Comparison of ENCODE assay signal across 15 cellular contexts in genomic region chr11:70885721-70886305, GRCh38.
DNase-seq lines count a peak whose midpoint lies in the region; ATAC-seq and TF ChIP-seq lines count a peak whose summit lies in the region.
"Had no signal": no experiment of that assay in that cellular context is flagged by ENCODE, and none has a peak within 500 bp of the region (broad histone marks: within the 10 kb centered on the region; RNA-seq: fewer than 3 reads in every experiment).

No MANE protein-coding gene starts in this region.

- H4K20me1 ChIP-seq in Karpas-422 (ENCODE audit: insufficient read depth, low read depth, low read length) = no peaks in the 10 kb centered on the region

- H3K4me3 Mint-ChIP-seq in progenitor cell of endocrine pancreas (ENCODE audit: low read depth) = no peak overlapping the region
- H3K4me3 Mint-ChIP-seq: CD4-positive, alpha-beta memory T cell had no signal

- H2AFZ ChIP-seq in Karpas-422 (ENCODE audit: low read length) = no peak overlapping the region

- no peak for TF ChIP-seq CTCF in brain microvascular endothelial cell (IDR thresholded peaks at IDR 0.05; ENCODE audit: low read depth, low read length, missing control alignments)
- TF ChIP-seq CTCF in progenitor cell of endocrine pancreas (IDR thresholded peaks at IDR 0.05; ENCODE audit: unreplicated experiment) = no peak

- no peak for ATAC-seq in GM18519 (IDR thresholded peaks at IDR 0.05; ENCODE audit: low FRiP score, unreplicated experiment)
- ATAC-seq in HG03520 (IDR thresholded peaks at IDR 0.05; ENCODE audit: unreplicated experiment) = no peak
- ATAC-seq: SK-N-SH treated with all-trans-retinoic acid at 6 μM for 48 hours had no signal

- no peaks in the 10 kb centered on the region for H3K9me2 ChIP-seq in Karpas-422 (replicated peaks; ENCODE audit: insufficient read depth, low read length)

- no peaks in the 10 kb centered on the region for H3K9me3 Mint-ChIP-seq in progenitor cell of endocrine pancreas (ENCODE audit: low read depth)

- H3K36me3 Mint-ChIP-seq in progenitor cell of endocrine pancreas (ENCODE audit: insufficient read depth) = peaks cover 14% of the 10 kb centered on the region
- H3K36me3 Mint-ChIP-seq: CD4-positive, alpha-beta memory T cell had no signal

- H3K4me3 ChIP-seq in brain microvascular endothelial cell (ENCODE audit: low read depth, low read length) (no peak overlapping the region), Karpas-422 (ENCODE audit: low read length) (no peak overlapping the region)
- H3K4me3 ChIP-seq: skin epidermis had no signal

- peaks cover 4% of the 10 kb centered on the region for H3K4me1 Mint-ChIP-seq in progenitor cell of endocrine pancreas (ENCODE audit: low read depth)
- H3K4me1 Mint-ChIP-seq: CD4-positive, alpha-beta memory T cell had no signal

- in situ Hi-C loops in brain microvascular endothelial cell (cut with HindIII; ENCODE audit: low pct_ligation_motif_present, low sequenced_read_pairs) = no loop called here

- H3K9me3 ChIP-seq in Karpas-422 (ENCODE audit: low read length) = no peaks in the 10 kb centered on the region
- H3K9me3 ChIP-seq: neutrophil had no signal

- no peaks in the 10 kb centered on the region for H3K27me3 Mint-ChIP-seq in progenitor cell of endocrine pancreas

- H3K9ac ChIP-seq in Karpas-422 (ENCODE audit: low read length) = no peak overlapping the region

- no peaks in the 10 kb centered on the region for H3K4me1 ChIP-seq in Karpas-422 (ENCODE audit: low read length)

- H3K4me2 ChIP-seq in Karpas-422 (ENCODE audit: low read depth, low read length, poor library complexity, severe bottlenecking) = no peak overlapping the region

- H3K27me3 ChIP-seq in brain microvascular endothelial cell (replicated peaks) = no peaks in the 10 kb centered on the region
- H3K27me3 ChIP-seq in Karpas-422 (ENCODE audit: low read length) = no peaks in the 10 kb centered on the region
- H3K27me3 ChIP-seq: neutrophil had no signal

- H3K79me2 ChIP-seq in Karpas-422 (ENCODE audit: low read length) = no peaks in the 10 kb centered on the region

- peak; percentile 25 to 37 for DNase-seq in NCI-H524 (lab: John Stamatoyannopoulos, UW)
- DNase-seq in NCI-H524 treated with DMSO at 0.1 percent for 48 hours (lab: John Stamatoyannopoulos, UW) = no peak
- peak; percentile 27 for DNase-seq in brain microvascular endothelial cell
- DNase-seq in mucosa of gallbladder (ENCODE audit: low spot score) = peak; percentile 27
- DNase-seq in Karpas-422 = no peak
- DNase-seq in progenitor cell of endocrine pancreas (ENCODE audit: low spot score, unreplicated experiment) = no peak
- DNase-seq: activated CD4-positive, alpha-beta T cell treated with anti-CD3 and anti-CD28 coated beads, Interleukin-2, amount 50 U/mL, for 48 hours; CD4-positive, alpha-beta memory T cell; H7; NCI-H2227 treated with DMSO at 0.1 percent for 48 hours had no signal

- H3K27ac ChIP-seq in brain microvascular endothelial cell (no peak overlapping the region), Karpas-422 (ENCODE audit: low read length) (no peak overlapping the region)
- H3K27ac ChIP-seq: neutrophil, skin epidermis had no signal

- H3K36me3 ChIP-seq in brain microvascular endothelial cell (replicated peaks) (no peaks in the 10 kb centered on the region), Karpas-422 (ENCODE audit: insufficient read depth, low read length) (no peaks in the 10 kb centered on the region)
- H3K36me3 ChIP-seq: neutrophil had no signal

- no peak overlapping the region for H3K27ac Mint-ChIP-seq in progenitor cell of endocrine pancreas

Comparison
In these comparisons a context has a peak if more than half of its experiments do, and no peak if none do; other contexts are left out.
1. DNase-seq: peak in NCI-H524 (2 of 2), brain microvascular endothelial cell (single experiment) and mucosa of gallbladder (single experiment); none in NCI-H524 treated with DMSO at 0.1 percent for 48 hours (single experiment), Karpas-422 (single experiment) and progenitor cell of endocrine pancreas (single experiment).